28 cellular contexts compared by ENCODE assay signal in the genomic region with DNA sequence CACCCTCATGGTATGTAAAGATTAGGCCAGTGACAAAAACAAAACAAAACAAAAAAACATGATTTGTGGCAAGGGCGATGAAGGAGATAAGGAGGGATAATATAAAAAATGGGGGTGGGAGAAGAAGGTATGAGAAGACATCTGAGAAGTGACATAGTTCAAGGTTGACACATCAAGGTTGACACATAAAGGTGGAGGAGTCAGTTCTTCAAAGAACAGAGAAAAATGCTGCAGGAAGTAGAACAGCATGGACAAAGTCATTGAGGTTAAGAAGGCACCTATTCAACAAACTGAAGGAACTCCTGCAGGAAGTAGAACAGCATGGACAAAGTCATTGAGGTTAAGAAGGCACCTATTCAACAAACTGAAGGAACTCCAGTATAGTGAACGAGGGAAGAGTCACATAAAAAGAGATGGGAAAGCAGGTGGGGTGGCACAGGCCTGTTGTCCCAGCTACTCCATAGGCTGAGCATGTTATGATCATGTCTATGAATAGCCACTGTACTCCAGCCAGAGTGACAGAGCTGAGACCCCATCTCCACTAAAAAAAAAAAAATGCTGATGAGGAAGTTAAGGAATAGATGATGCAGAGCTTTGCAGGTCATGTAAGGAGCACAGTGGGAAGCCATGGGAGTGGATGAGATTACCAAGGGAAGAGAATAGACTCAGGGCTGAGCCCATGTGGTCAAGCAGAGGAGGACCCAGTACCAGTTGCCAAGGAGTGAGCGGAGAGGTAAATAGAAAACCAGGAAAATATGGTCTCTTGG.
A peak's percentile ranks its signal among the peaks of the same experiment; 100 is the strongest.
DNase-seq lines count a peak whose midpoint lies in the region; ATAC-seq, FAIRE-seq and TF ChIP-seq lines count a peak whose summit lies in the region.
"Had no signal": no experiment of that assay in that cellular context is flagged by ENCODE, and none has a peak within 500 bp of the region (broad histone marks: within the 10 kb centered on the region; RNA-seq: fewer than 3 reads in every experiment).

No MANE protein-coding gene starts in this region.

- CTCF ChIA-PET in activated CD4-positive, alpha-beta T cell treated with anti-CD3 and anti-CD28 coated beads for 36 hours (lab: Charles Lee), result interaction anchor here (0.6 kb wide), 1 partner anchor 1943 kb away, joined by 3 read pairs; no protein-coding TSS in a partner anchor
- CTCF ChIA-PET in activated CD4-positive, alpha-beta T cell treated with anti-CD3 and anti-CD28 coated beads, Interleukin-2, amount 10 ng/mL, durations not matched to agents 7 days and 5 days (lab: Charles Lee), result interaction anchor here (0.6 kb wide), 2 partner anchors 116 to 253 kb away, joined by 3 read pairs; partner anchors contain the start of gene RAB3B
- CTCF ChIA-PET in Panc1 (lab: Charles Lee), result no interaction called here

- H2AFZ ChIP-seq in GM23338 (no peak overlapping the region), keratinocyte (ENCODE audit: control insufficient read depth, low read length) (no peak overlapping the region)

- no peak for TF ChIP-seq POLR2A in suprapubic skin (IDR thresholded peaks at IDR 0.05)

- no peaks in the 10 kb centered on the region for H3K9me1 ChIP-seq in keratinocyte (ENCODE audit: control insufficient read depth, extremely low read depth, insufficient read depth, low read length)

- dilution Hi-C loops in keratinocyte (cut with MboI; ENCODE audit: extremely low pct_ligation_motif_present, low sequenced_read_pairs), result no loop called here

- no peak for DNase-seq in activated CD4-positive, alpha-beta T cell treated with anti-CD3 and anti-CD28 coated beads for 36 hours
- no peak for DNase-seq in activated CD4-positive, alpha-beta T cell treated with anti-CD3 and anti-CD28 coated beads, Interleukin-2, amount 10 ng/mL, durations not matched to agents 7 days and 5 days
- peak; percentile 11 for DNase-seq in GM23338 (ENCODE audit: low spot score)
- no peak for DNase-seq in Panc1 (ENCODE audit: low read depth, low spot score)
- DNase-seq in keratinocyte (ENCODE audit: low read depth, low spot score), result no peak
- DNase-seq in tibial artery, result no peak
- no peak for DNase-seq in suprapubic skin (ENCODE audit: low spot score in 2 of 2)
- DNase-seq in GM20000 (ENCODE audit: low spot score), result no peak
- DNase-seq: Caco-2; CD8-positive, alpha-beta T cell; EL; GDM1; KG1; MM.1S; NCI-H1048; NCI-H1417; NCI-H1694 treated with DMSO at 0.1 percent for 48 hours; NCI-H2081; NCI-H226; NCI-H510A; NCI-H69; SHP77 had no signal

- TSS peak; percentile 25 for BruUV-seq in Panc1 (replicated peaks; lab: Mats Ljungman, UMichigan)

- no peaks in the 10 kb centered on the region for H3K4me1 ChIP-seq in GM23338 (ENCODE audit: insufficient read depth)
- no peaks in the 10 kb centered on the region for H3K4me1 ChIP-seq in Panc1 (ENCODE audit: control insufficient read depth, insufficient read depth, low read length)
- peaks cover 30% of the 10 kb centered on the region for H3K4me1 ChIP-seq in keratinocyte (ENCODE audit: control insufficient read depth, extremely low read depth, insufficient read depth, low read length)
- H3K4me1 ChIP-seq in tibial artery, result no peaks in the 10 kb centered on the region
- H3K4me1 ChIP-seq in suprapubic skin, result no peaks in the 10 kb centered on the region
- H3K4me1 ChIP-seq: Caco-2 had no signal

- peak; percentile 84 for ATAC-seq in activated CD4-positive, alpha-beta T cell treated with anti-CD3 and anti-CD28 coated beads for 36 hours
- ATAC-seq in GM23338 (no peak), Panc1 (no peak)
- ATAC-seq: CD8-positive, alpha-beta T cell had no signal

- no peaks in the 10 kb centered on the region for H3K4me1 Mint-ChIP-seq in activated CD4-positive, alpha-beta T cell treated with anti-CD3 and anti-CD28 coated beads for 36 hours
- no peaks in the 10 kb centered on the region for H3K4me1 Mint-ChIP-seq in activated CD4-positive, alpha-beta T cell treated with anti-CD3 and anti-CD28 coated beads, Interleukin-2, amount 10 ng/mL, durations not matched to agents 7 days and 5 days
- no peaks in the 10 kb centered on the region for H3K4me1 Mint-ChIP-seq in GM23338

- peak; percentile 81 for FAIRE-seq in keratinocyte (lab: Jason Lieb, UNC)
- FAIRE-seq: GM12892 had no signal

- no peak overlapping the region for H3K4me3 Mint-ChIP-seq in activated CD4-positive, alpha-beta T cell treated with anti-CD3 and anti-CD28 coated beads for 36 hours
- H3K4me3 Mint-ChIP-seq in activated CD4-positive, alpha-beta T cell treated with anti-CD3 and anti-CD28 coated beads, Interleukin-2, amount 10 ng/mL, durations not matched to agents 7 days and 5 days, result no peak overlapping the region
- no peak overlapping the region for H3K4me3 Mint-ChIP-seq in GM23338
- H3K4me3 Mint-ChIP-seq: B cell; CD8-positive, alpha-beta T cell had no signal

- H3K4me3 ChIP-seq in GM23338 (no peak overlapping the region), Panc1 (ENCODE audit: low read depth in 2 of 2, low read length in 2 of 2) (no peak overlapping the region), keratinocyte (ENCODE audit: control insufficient read depth in 2 of 3, extremely low read depth in 1 of 3, insufficient read depth in 2 of 3, low read depth in 1 of 3, low read length in 3 of 3) (no peak overlapping the region), tibial artery (no peak overlapping the region), suprapubic skin (no peak overlapping the region)

- in situ Hi-C loops in Panc1 (cut with HindIII; ENCODE audit: low pct_unique_long_range_greater_than_20kb, low sequenced_read_pairs), result no loop called here

- no peaks in the 10 kb centered on the region for H3K27me3 ChIP-seq in GM23338 (ENCODE audit: insufficient read depth)
- H3K27me3 ChIP-seq in Panc1 (ENCODE audit: control insufficient read depth, insufficient read depth, low read length), result no peaks in the 10 kb centered on the region
- H3K27me3 ChIP-seq in keratinocyte (ENCODE audit: control insufficient read depth, extremely low read depth, insufficient read depth, low read length), result no peaks in the 10 kb centered on the region
- H3K27me3 ChIP-seq in tibial artery, result no peaks in the 10 kb centered on the region
- H3K27me3 ChIP-seq in suprapubic skin, result no peaks in the 10 kb centered on the region

- intact Hi-C loops in activated CD4-positive, alpha-beta T cell treated with anti-CD3 and anti-CD28 coated beads for 36 hours (cut with DNase I, micrococcal nuclease), result no loop called here
- intact Hi-C loops in Panc1 (cut with micrococcal nuclease; ENCODE audit: unreplicated experiment) (no loop called here), tibial artery (cut with DNase I; ENCODE audit: low total_unique reads) (no loop called here)

- H3K27me3 Mint-ChIP-seq in activated CD4-positive, alpha-beta T cell treated with anti-CD3 and anti-CD28 coated beads for 36 hours, result no peaks in the 10 kb centered on the region
- no peaks in the 10 kb centered on the region for H3K27me3 Mint-ChIP-seq in activated CD4-positive, alpha-beta T cell treated with anti-CD3 and anti-CD28 coated beads, Interleukin-2, amount 10 ng/mL, durations not matched to agents 7 days and 5 days
- peaks cover 1% of the 10 kb centered on the region for H3K27me3 Mint-ChIP-seq in GM23338 (ENCODE audit: insufficient read depth, low read depth, poor library complexity)

- POLR2A ChIA-PET in activated CD4-positive, alpha-beta T cell treated with anti-CD3 and anti-CD28 coated beads for 36 hours (lab: Charles Lee), result no interaction called here
- POLR2A ChIA-PET in activated CD4-positive, alpha-beta T cell treated with anti-CD3 and anti-CD28 coated beads, Interleukin-2, amount 10 ng/mL, durations not matched to agents 7 days and 5 days (lab: Charles Lee), result no interaction called here
- POLR2A ChIA-PET in Panc1 (lab: Charles Lee), result interaction anchor here (0.7 kb wide), 1 partner anchor 11 kb away, joined by 4 read pairs; no protein-coding TSS in a partner anchor

- TF ChIP-seq CTCF in GM23338 (conservative IDR thresholded peaks at IDR 0.05; ENCODE audit: low read depth in 2 of 2), result no peak
- no peak for TF ChIP-seq CTCF in Panc1 (IDR thresholded peaks at IDR 0.05)
- no peak for TF ChIP-seq CTCF in keratinocyte (optimal IDR thresholded peaks at IDR 0.05 in 1 of 3, IDR thresholded peaks at IDR 0.05 in 1 of 3, conservative IDR thresholded peaks at IDR 0.05 in 1 of 3; ENCODE audit: extremely low read depth in 1 of 3, insufficient read depth in 2 of 3, low read length in 3 of 3)
- TF ChIP-seq CTCF in tibial artery (IDR thresholded peaks at IDR 0.05), result no peak
- no peak for TF ChIP-seq CTCF in suprapubic skin (IDR thresholded peaks at IDR 0.05)
- no peak for TF ChIP-seq CTCF in GM20000 (IDR thresholded peaks at IDR 0.05; ENCODE audit: extremely low read depth, missing control alignments)

- H3K36me3 ChIP-seq in GM23338 (ENCODE audit: insufficient read depth) (no peaks in the 10 kb centered on the region), Panc1 (ENCODE audit: control insufficient read depth, insufficient read depth, low read length) (no peaks in the 10 kb centered on the region), keratinocyte (ENCODE audit: control insufficient read depth in 2 of 2, extremely low read depth in 1 of 2, insufficient read depth in 2 of 2, low read length in 2 of 2) (peaks cover 0 to 4% of the 10 kb centered on the region in 2 experiments), tibial artery (no peaks in the 10 kb centered on the region), suprapubic skin (no peaks in the 10 kb centered on the region)

- no peak overlapping the region for H3K9ac ChIP-seq in keratinocyte (ENCODE audit: control insufficient read depth, extremely low read depth, insufficient read depth, low read length)

- H3K27ac ChIP-seq in GM23338 (ENCODE audit: low read depth) (no peak overlapping the region), Panc1 (ENCODE audit: low read length) (no peak overlapping the region), keratinocyte (ENCODE audit: control insufficient read depth, insufficient read depth, low read length) (no peak overlapping the region), tibial artery (no peak overlapping the region), suprapubic skin (no peak overlapping the region)
- H3K27ac ChIP-seq: 22Rv1, C4-2B, HL-60, RWPE1 had no signal

- no peaks in the 10 kb centered on the region for H4K20me1 ChIP-seq in GM23338 (replicated peaks; ENCODE audit: insufficient read depth)
- H4K20me1 ChIP-seq in keratinocyte (ENCODE audit: control insufficient read depth, extremely low read depth, insufficient read depth, low read length), result no peaks in the 10 kb centered on the region

- H3K27ac Mint-ChIP-seq in activated CD4-positive, alpha-beta T cell treated with anti-CD3 and anti-CD28 coated beads for 36 hours, result no peak overlapping the region
- H3K27ac Mint-ChIP-seq in activated CD4-positive, alpha-beta T cell treated with anti-CD3 and anti-CD28 coated beads, Interleukin-2, amount 10 ng/mL, durations not matched to agents 7 days and 5 days, result no peak overlapping the region
- H3K27ac Mint-ChIP-seq in GM23338, result no peak overlapping the region
- H3K27ac Mint-ChIP-seq: B cell; CD8-positive, alpha-beta T cell had no signal

- H3K79me2 ChIP-seq in GM23338 (replicated peaks; ENCODE audit: insufficient read depth) (no peaks in the 10 kb centered on the region), keratinocyte (ENCODE audit: control insufficient read depth, insufficient read depth, low read length) (peaks cover 7% of the 10 kb centered on the region)

- no peaks in the 10 kb centered on the region for H3F3A ChIP-seq in GM23338 (replicated peaks; ENCODE audit: low read depth)

- no peaks in the 10 kb centered on the region for H3K9me3 ChIP-seq in Panc1 (ENCODE audit: control insufficient read depth, insufficient read depth, low read depth, low read length)
- H3K9me3 ChIP-seq in keratinocyte (ENCODE audit: control insufficient read depth, low read depth, low read length), result no peaks in the 10 kb centered on the region
- no peaks in the 10 kb centered on the region for H3K9me3 ChIP-seq in tibial artery
- no peaks in the 10 kb centered on the region for H3K9me3 ChIP-seq in suprapubic skin
- H3K9me3 ChIP-seq: Caco-2 had no signal

- no peak for TF ChIP-seq EP300 in suprapubic skin (IDR thresholded peaks at IDR 0.05)

- H3K9me2 ChIP-seq in GM23338 (ENCODE audit: insufficient read depth), result no peaks in the 10 kb centered on the region

- H3K4me2 ChIP-seq in GM23338 (no peak overlapping the region), keratinocyte (ENCODE audit: control insufficient read depth, extremely low read depth, insufficient read depth, low read depth, low read length) (no peak overlapping the region)

- over 99% methylated on average over 3 of the region's 3 CpGs for WGBS in suprapubic skin

- no peaks in the 10 kb centered on the region for H3K36me3 Mint-ChIP-seq in activated CD4-positive, alpha-beta T cell treated with anti-CD3 and anti-CD28 coated beads for 36 hours (ENCODE audit: low read depth)
- peaks cover 2% of the 10 kb centered on the region for H3K36me3 Mint-ChIP-seq in activated CD4-positive, alpha-beta T cell treated with anti-CD3 and anti-CD28 coated beads, Interleukin-2, amount 10 ng/mL, durations not matched to agents 7 days and 5 days (ENCODE audit: low read depth)
- H3K36me3 Mint-ChIP-seq in GM23338 (ENCODE audit: low read depth), result no peaks in the 10 kb centered on the region

- H3K9me3 Mint-ChIP-seq in activated CD4-positive, alpha-beta T cell treated with anti-CD3 and anti-CD28 coated beads for 36 hours (ENCODE audit: low read depth), result no peaks in the 10 kb centered on the region
- no peaks in the 10 kb centered on the region for H3K9me3 Mint-ChIP-seq in activated CD4-positive, alpha-beta T cell treated with anti-CD3 and anti-CD28 coated beads, Interleukin-2, amount 10 ng/mL, durations not matched to agents 7 days and 5 days
- no peaks in the 10 kb centered on the region for H3K9me3 Mint-ChIP-seq in GM23338
- H3K9me3 Mint-ChIP-seq: CD8-positive, alpha-beta T cell had no signal
